14 cellular contexts compared by ENCODE assay signal in genomic region chr14:75158843-75159614, GRCh38. TPM values are rescaled to one million over a fixed set of nuclear protein-coding genes. Genes with fewer than 3 reads are reported as not detected.
A peak's percentile ranks its signal among the peaks of the same experiment; 100 is the strongest.
DNase-seq lines count a peak whose midpoint lies in the region; ATAC-seq and TF ChIP-seq lines count a peak whose summit lies in the region.
"Had no signal": no experiment of that assay in that cellular context is flagged by ENCODE, and none has a peak within 500 bp of the region (broad histone marks: within the 10 kb centered on the region; RNA-seq: fewer than 3 reads in every experiment).

No MANE protein-coding gene starts in this region.

- H3K36me3 Mint-ChIP-seq in activated naive CD8-positive, alpha-beta T cell = peaks cover 3% of the 10 kb centered on the region
- H3K36me3 Mint-ChIP-seq: IgD-negative memory B cell had no signal

- peaks cover 63% of the 10 kb centered on the region for H3K4me1 Mint-ChIP-seq in activated naive CD8-positive, alpha-beta T cell (ENCODE audit: low read depth)

- DNase-seq in gastrocnemius medialis = no peak
- no peak for DNase-seq in H4 (ENCODE audit: low spot score)
- DNase-seq in NCI-H1436 (lab: John Stamatoyannopoulos, UW) = no peak
- no peak for DNase-seq in head of caudate nucleus
- DNase-seq: body of pancreas, DMS 273 treated with DMSO at 0.1 percent for 48 hours, SJCRH30 had no signal

- H3K27me3 Mint-ChIP-seq in activated naive CD8-positive, alpha-beta T cell = no peaks in the 10 kb centered on the region
- H3K27me3 Mint-ChIP-seq: IgD-negative memory B cell had no signal

- H3K9me3 Mint-ChIP-seq in activated naive CD8-positive, alpha-beta T cell (ENCODE audit: low read depth) = no peaks in the 10 kb centered on the region
- H3K9me3 Mint-ChIP-seq: IgD-negative memory B cell had no signal

- H3K9me3 ChIP-seq in gastrocnemius medialis = no peaks in the 10 kb centered on the region
- H3K9me3 ChIP-seq: body of pancreas, right atrium auricular region, SJCRH30, vagina had no signal

- peak overlapping the region; percentile 47 for H3K27ac Mint-ChIP-seq in activated naive CD8-positive, alpha-beta T cell

- no peak overlapping the region for H3K4me3 Mint-ChIP-seq in activated naive CD8-positive, alpha-beta T cell

- TF ChIP-seq POLR2A in gastrocnemius medialis (IDR thresholded peaks at IDR 0.05) = no peak

- H3K27ac ChIP-seq in gastrocnemius medialis = peak overlapping the region; percentile 49 to 71 (median 57)
- H3K27ac ChIP-seq: epithelial cell of prostate, right atrium auricular region, SJCRH30 had no signal

- no peaks in the 10 kb centered on the region for H3K27me3 ChIP-seq in gastrocnemius medialis
- H3K27me3 ChIP-seq: body of pancreas, right atrium auricular region, SJCRH30, vagina had no signal

- peak; percentile 80 for ATAC-seq in GM19438 (IDR thresholded peaks at IDR 0.05; ENCODE audit: low read depth, unreplicated experiment)
- ATAC-seq in HG03565 (IDR thresholded peaks at IDR 0.05; ENCODE audit: unreplicated experiment) = peak; percentile 49
- ATAC-seq in gastrocnemius medialis = peak; percentile 30 to 67
- ATAC-seq: body of pancreas had no signal

- no peak overlapping the region for H3K4me3 ChIP-seq in gastrocnemius medialis
- H3K4me3 ChIP-seq: body of pancreas, right atrium auricular region, SJCRH30, vagina had no signal

- intact Hi-C loops in gastrocnemius medialis (cut with DNase I; ENCODE audit: low total_unique reads) (no loop called here), head of caudate nucleus (cut with DNase I) (no loop called here)

- no peaks in the 10 kb centered on the region for H3K36me3 ChIP-seq in gastrocnemius medialis
- H3K36me3 ChIP-seq: right atrium auricular region, SJCRH30, vagina had no signal

- no peak for TF ChIP-seq CTCF in gastrocnemius medialis (IDR thresholded peaks at IDR 0.05 in 4 of 5, conservative IDR thresholded peaks at IDR 0.05 in 1 of 5)

- in situ Hi-C loops in gastrocnemius medialis (cut with MboI; ENCODE audit: low sequenced_read_pairs in 4 of 4) = loop anchor here in 2 of 4 donors (10.0 kb wide), 2 partner anchors 76 to 96 kb away; no protein-coding TSS in a partner anchor

- H3K4me1 ChIP-seq in gastrocnemius medialis = peaks cover 23 to 34% of the 10 kb centered on the region in 2 donors
- H3K4me1 ChIP-seq: SJCRH30 had no signal

RNA-seq across cellular contexts. Expression of gene TMED10, which starts 17.4 kb away (rescaled TPM):
- 100 to 1,000 TPM; 161 to 362 (median 255) TPM for total RNA-seq in gastrocnemius medialis
- 364 and 433 TPM in 2 replicates for total RNA-seq in H4 (2014; rRNA removed; shearing (Covaris generic))

RNA-seq across cellular contexts. Expression of gene NEK9, which starts 32.2 kb away (rescaled TPM):
- 10 to 100 TPM; 36.3 to 93.2 (median 42.6) TPM for total RNA-seq in gastrocnemius medialis
- total RNA-seq in H4 (2014; rRNA removed; shearing (Covaris generic)) = 0.06 and 0.12 TPM in 2 replicates

Comparison
In these comparisons a context has a peak if more than half of its experiments do, and no peak if none do; other contexts are left out.
1. RNA of gene NEK9, which starts 32.2 kb away (total RNA-seq): 36.3 to 93.2 TPM in gastrocnemius medialis; 0.06 to 0.12 TPM in H4; every median in the first group is over 10 times any median in the second.
2. Peak in every context shown above with its lines, with median percentiles within 50 percentile points of each other: ATAC-seq.